20 cellular contexts compared by ENCODE assay signal in genomic region chr18:59582395-59582794, GRCh38.
DNase-seq lines count a peak whose midpoint lies in the region; ATAC-seq, FAIRE-seq and TF ChIP-seq lines count a peak whose summit lies in the region.
"Had no signal": no experiment of that assay in that cellular context is flagged by ENCODE, and none has a peak within 500 bp of the region (broad histone marks: within the 10 kb centered on the region; RNA-seq: fewer than 3 reads in every experiment).

No MANE protein-coding gene starts in this region.

- 51 to 71% methylated on average over 1 of the region's 1 CpG for WGBS in lung, 2 donors

- TF ChIP-seq CTCF in left ventricle myocardium inferior (IDR thresholded peaks at IDR 0.05; ENCODE audit: borderline replicate concordance) (no peak), D721Med (IDR thresholded peaks at IDR 0.05; ENCODE audit: insufficient read depth, missing control alignments) (no peak), lung (IDR thresholded peaks at IDR 0.05; ENCODE audit: control extremely low read depth, extremely low read depth) (no peak), omental fat pad (IDR thresholded peaks at IDR 0.05) (no peak)

- no peaks in the 10 kb centered on the region for H3K9me3 ChIP-seq in left ventricle myocardium inferior (replicated peaks)
- no peaks in the 10 kb centered on the region for H3K9me3 ChIP-seq in lung (ENCODE audit: control insufficient read depth in 2 of 2, insufficient read depth in 1 of 2, low read length in 1 of 2)
- H3K9me3 ChIP-seq: Caco-2 had no signal

- no peak overlapping the region for H3K27ac ChIP-seq in left ventricle myocardium inferior (replicated peaks)
- no peak overlapping the region for H3K27ac ChIP-seq in lung (ENCODE audit: low read depth in 1 of 2, low read length in 1 of 2)
- H3K27ac ChIP-seq: BLaER1 treated with 17β-estradiol and CSF1 and Interleukin-3, amounts not matched to agents 10 nM and 100 nM had no signal

- FAIRE-seq in D721Med (lab: Jason Lieb, UNC), result peak; percentile 56
- FAIRE-seq: HepG2 had no signal

- H3K27me3 ChIP-seq in left ventricle myocardium inferior (ENCODE audit: low read depth) (no peaks in the 10 kb centered on the region), lung (ENCODE audit: control insufficient read depth, insufficient read depth) (no peaks in the 10 kb centered on the region)
- H3K27me3 ChIP-seq: BLaER1 treated with 17β-estradiol and CSF1 and Interleukin-3, amounts not matched to agents 10 nM and 100 nM had no signal

- no peak overlapping the region for H3K4me3 ChIP-seq in left ventricle myocardium inferior
- no peak overlapping the region for H3K4me3 ChIP-seq in lung
- H3K4me3 ChIP-seq: BLaER1 treated with 17β-estradiol and CSF1 and Interleukin-3, amounts not matched to agents 10 nM and 100 nM; GM23338 had no signal

- ATAC-seq in Right ventricle myocardium superior (ENCODE audit: poor library complexity) (peak; percentile 81), left ventricle myocardium superior (peak; percentile 77), lung (ENCODE audit: insufficient read depth, low FRiP score) (peak; percentile 35), omental fat pad (ENCODE audit: low FRiP score) (no peak), HG03139 (IDR thresholded peaks at IDR 0.05; ENCODE audit: unreplicated experiment) (no peak)
- ATAC-seq: GM23338, HCT116, HepG2 had no signal

- H3K4me1 ChIP-seq in left ventricle myocardium inferior (peaks cover 9% of the 10 kb centered on the region), lung (ENCODE audit: control insufficient read depth in 2 of 2, insufficient read depth in 2 of 2, low read length in 2 of 2) (peaks cover 3 to 4% of the 10 kb centered on the region in 2 donors)
- H3K4me1 ChIP-seq: BLaER1 treated with 17β-estradiol and CSF1 and Interleukin-3, amounts not matched to agents 10 nM and 100 nM; Caco-2 had no signal

- H3K36me3 ChIP-seq in left ventricle myocardium inferior (no peaks in the 10 kb centered on the region), lung (ENCODE audit: control insufficient read depth in 2 of 2, insufficient read depth in 2 of 2, low read length in 2 of 2) (no peaks in the 10 kb centered on the region)
- H3K36me3 ChIP-seq: BLaER1 treated with 17β-estradiol and CSF1 and Interleukin-3, amounts not matched to agents 10 nM and 100 nM had no signal

- DNase-seq in Right ventricle myocardium superior (no peak), left ventricle myocardium inferior (no peak), D721Med (ENCODE audit: insufficient read length, low spot score) (no peak), left ventricle myocardium superior (no peak), lung (ENCODE audit: low spot score) (no peak), omental fat pad (ENCODE audit: low spot score) (no peak), CD1c-positive myeloid dendritic cell (ENCODE audit: extremely low spot score) (no peak)
- DNase-seq: 8988T; Caco-2; CD4-positive, alpha-beta T cell; DMS153; DMS79; GDM1; H7; HFFc6 had no signal

- intact Hi-C loops in Right ventricle myocardium superior (cut with DNase I), result no loop called here
- intact Hi-C loops in left ventricle myocardium inferior (cut with micrococcal nuclease), result no loop called here
- intact Hi-C loops in left ventricle myocardium superior (cut with micrococcal nuclease), result no loop called here

Comparison
In these comparisons a context has a peak if more than half of its experiments do, and no peak if none do; other contexts are left out.
1. ATAC-seq: peak in Right ventricle myocardium superior (single experiment), left ventricle myocardium superior (single experiment) and lung (single experiment); none in omental fat pad (single experiment) and HG03139 (single experiment).